In the genomic region with DNA sequence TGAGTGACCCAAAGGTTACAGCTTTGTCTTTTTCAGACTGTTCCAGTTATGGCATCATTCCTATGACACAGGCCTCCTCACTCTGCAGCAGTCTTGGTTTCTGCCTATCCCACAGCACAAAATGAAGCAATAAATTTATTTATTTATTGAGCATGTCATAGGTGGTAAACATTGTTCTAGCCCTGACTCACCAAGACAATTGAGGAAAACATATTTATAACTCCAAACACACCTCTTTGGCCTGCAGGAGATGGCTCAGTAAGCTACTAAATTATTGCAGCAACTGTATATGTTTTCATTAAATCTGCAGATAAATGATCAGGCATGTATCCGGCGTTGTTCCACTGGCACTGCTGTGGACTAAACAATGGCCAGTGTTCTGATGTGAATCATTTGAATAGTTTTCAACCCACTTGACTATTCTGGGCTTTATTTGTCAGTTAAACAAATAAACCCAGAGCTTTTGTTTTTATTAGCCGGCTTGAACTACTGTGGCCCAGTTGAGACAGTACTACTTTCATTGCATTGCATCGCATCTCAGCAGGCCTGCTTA, we compare ENCODE assay signal across 13 cellular contexts.
DNase-seq lines count a peak whose midpoint lies in the region; ATAC-seq and TF ChIP-seq lines count a peak whose summit lies in the region.
"Had no signal": no experiment of that assay in that cellular context is flagged by ENCODE, and none has a peak within 500 bp of the region (broad histone marks: within the 10 kb centered on the region; RNA-seq: fewer than 3 reads in every experiment).

No MANE protein-coding gene starts in this region.

- DNase-seq in Ammon's horn (ENCODE audit: low spot score) (peak; percentile 20), NCI-H2029 (lab: John Stamatoyannopoulos, UW) (peak; percentile 11), chondrocyte (ENCODE audit: low spot score) (no peak), myocyte (ENCODE audit: low read depth) (peak; percentile 42), SJCRH30 (no peak), left lobe of liver (ENCODE audit: low spot score) (no peak), left cardiac atrium (no peak), mucosa of descending colon (no peak)
- DNase-seq: activated CD4-positive, alpha-beta T cell treated with anti-CD3 and anti-CD28 coated beads for 48 hours; left lung; NCI-H2171; retina; SIG-M5 had no signal

- peaks cover 4% of the 10 kb centered on the region; the same call in 1 of the 2 replicates for H3K27me3 ChIP-seq in SJCRH30

- peak overlapping the region; percentile 87 for H3K27ac Mint-ChIP-seq in chondrocyte (ENCODE audit: unreplicated experiment)

- TF ChIP-seq CTCF in chondrocyte (IDR thresholded peaks at IDR 0.05) (no peak), mucosa of descending colon (IDR thresholded peaks at IDR 0.05) (no peak)

- H3K36me3 ChIP-seq in SJCRH30 (no peaks in the 10 kb centered on the region), mucosa of descending colon (ENCODE audit: low read depth) (no peaks in the 10 kb centered on the region)
- H3K36me3 ChIP-seq: left lung had no signal

- ATAC-seq in left lobe of liver (no peak), left cardiac atrium (no peak), mucosa of descending colon (no peak)
- ATAC-seq: left lung had no signal

- intact Hi-C loops in left cardiac atrium (cut with DNase I): no loop called here
- intact Hi-C loops in mucosa of descending colon (cut with DNase I, micrococcal nuclease): no loop called here

- H3K4me3 Mint-ChIP-seq in chondrocyte (ENCODE audit: unreplicated experiment): no peak overlapping the region

- H3K27ac ChIP-seq in SJCRH30: no peak overlapping the region
- H3K27ac ChIP-seq: left lung had no signal

- H3K4me1 Mint-ChIP-seq in chondrocyte (ENCODE audit: low read depth): peaks cover 49% of the 10 kb centered on the region

- no peaks in the 10 kb centered on the region for H3K27me3 Mint-ChIP-seq in chondrocyte (ENCODE audit: low read depth)

- H3K4me1 ChIP-seq in SJCRH30 (no peaks in the 10 kb centered on the region), mucosa of descending colon (ENCODE audit: low read depth) (no peaks in the 10 kb centered on the region)
- H3K4me1 ChIP-seq: left lung had no signal

- H3K9me3 Mint-ChIP-seq in chondrocyte (ENCODE audit: low read depth): peaks cover 3% of the 10 kb centered on the region

- no peaks in the 10 kb centered on the region for H3K36me3 Mint-ChIP-seq in chondrocyte (ENCODE audit: low read depth)

- H3K9me3 ChIP-seq in SJCRH30 (replicated peaks): no peaks in the 10 kb centered on the region
- H3K9me3 ChIP-seq in mucosa of descending colon: no peaks in the 10 kb centered on the region
- H3K9me3 ChIP-seq: left lung had no signal

- no peak overlapping the region for H3K4me3 ChIP-seq in SJCRH30
- H3K4me3 ChIP-seq in mucosa of descending colon: no peak overlapping the region
- H3K4me3 ChIP-seq: left lung had no signal

Comparison
In these comparisons a context has a peak if more than half of its experiments do, and no peak if none do; other contexts are left out.
1. DNase-seq: peak in Ammon's horn (single experiment), NCI-H2029 (single experiment) and myocyte (single experiment); none in chondrocyte (single experiment), SJCRH30 (0 of 2), left lobe of liver (single experiment), left cardiac atrium (single experiment) and mucosa of descending colon (0 of 3).